ENCODE assay signal across 8 cellular contexts in the genomic region with DNA sequence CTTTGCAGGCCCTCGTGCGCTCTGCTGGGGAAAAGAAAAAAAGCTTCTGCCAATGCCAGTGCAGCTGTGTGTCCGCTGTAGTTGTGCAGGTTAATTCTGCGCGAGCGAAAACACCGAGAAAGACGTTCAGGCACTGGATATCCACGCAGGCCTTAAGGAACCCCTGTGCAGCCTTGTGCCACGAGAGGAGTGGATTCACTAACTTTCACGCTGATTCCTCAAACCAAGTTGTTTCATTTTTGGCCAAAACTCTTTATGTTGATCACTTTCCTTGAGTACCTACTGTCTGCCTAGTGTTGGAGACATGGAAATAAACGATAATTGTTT.
DNase-seq lines count a peak whose midpoint lies in the region; ATAC-seq lines count a peak whose summit lies in the region.

No MANE protein-coding gene starts in this region.

- no peak for ATAC-seq in GM21360 (IDR thresholded peaks at IDR 0.05; ENCODE audit: unreplicated experiment)

- H3K27ac ChIP-seq in iPS-20b (ENCODE audit: low read length), result peak overlapping the region; percentile 68
- H3K27ac ChIP-seq in substantia nigra (ENCODE audit: low read depth, low read length, poor library complexity, severe bottlenecking), result peak overlapping the region; percentile 80

- H3K27me3 ChIP-seq in adipocyte (replicated peaks; ENCODE audit: control insufficient read depth, insufficient read depth, low read length) (no peaks in the 10 kb centered on the region), iPS-20b (ENCODE audit: insufficient read depth, low read length) (0 out of 2 replicates have a peak, but pooled peaks cover 6% of the 10 kb centered on the region)

- H3K4me3 ChIP-seq in adipocyte (ENCODE audit: low read length) (peak overlapping the region; percentile 85), iPS-20b (ENCODE audit: low read length) (peak overlapping the region; percentile 69)

- H3K9me3 ChIP-seq in adipocyte (ENCODE audit: control insufficient read depth, low read length) (no peaks in the 10 kb centered on the region), iPS-20b (ENCODE audit: insufficient read depth, low read depth, low read length) (no peaks in the 10 kb centered on the region)

- peak overlapping the region; percentile 82 for H3K9ac ChIP-seq in adipocyte (ENCODE audit: low read length)
- peak overlapping the region; percentile 87 for H3K9ac ChIP-seq in iPS-20b (ENCODE audit: low read depth, low read length)

- H3K4me1 ChIP-seq in adipocyte (ENCODE audit: control insufficient read depth, insufficient read depth, low read length) (peaks cover 37% of the 10 kb centered on the region), iPS-20b (ENCODE audit: insufficient read depth, low read length) (peaks cover 34% of the 10 kb centered on the region; the same call in 1 of the 2 replicates)

- no peaks in the 10 kb centered on the region for H3K36me3 ChIP-seq in adipocyte (ENCODE audit: control insufficient read depth, insufficient read depth, low read length, severe bottlenecking)
- peaks cover under 1% of the 10 kb centered on the region; the same call in 1 of the 2 replicates for H3K36me3 ChIP-seq in iPS-20b (ENCODE audit: insufficient read depth, low read depth, low read length)

- DNase-seq in DMS53 treated with DMSO at 0.1 percent for 48 hours (lab: John Stamatoyannopoulos, UW; ENCODE audit: unreplicated experiment) (peak; percentile 58), DMS53 (lab: John Stamatoyannopoulos, UW) (no peak), adipocyte (ENCODE audit: low read depth) (no peak), substantia nigra (lab: John Stamatoyannopoulos, UW) (peak in 2 of 49 donors; percentile 34 to 37), SW480 (ENCODE audit: low spot score) (no peak), DMS 273 (lab: John Stamatoyannopoulos, UW; ENCODE audit: unreplicated experiment) (no peak)
